30 cellular contexts compared by ENCODE assay signal in the genomic region with DNA sequence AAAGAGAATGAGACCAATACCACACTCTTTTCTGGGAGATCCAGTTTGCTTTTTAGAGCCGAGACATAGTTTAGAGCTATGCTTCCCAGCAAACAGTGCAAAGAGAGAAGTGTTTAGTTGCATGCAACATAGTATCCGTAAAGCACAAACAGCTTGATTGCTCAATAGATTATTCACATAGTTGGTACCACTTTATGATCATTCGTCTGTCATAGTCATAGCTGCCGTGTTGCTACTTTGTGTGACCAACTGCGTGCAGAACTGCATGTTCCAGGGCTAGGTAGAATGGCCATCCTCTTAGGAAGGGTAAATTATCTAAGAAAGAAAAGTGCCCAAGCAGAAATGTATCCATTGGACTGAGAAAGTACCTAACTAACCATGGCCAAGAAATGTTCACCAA.
"Had no signal": no experiment of that assay in that cellular context is flagged by ENCODE, and none has a peak within 500 bp of the region (broad histone marks: within the 10 kb centered on the region; RNA-seq: fewer than 3 reads in every experiment).

No MANE protein-coding gene starts in this region.

- DNase-seq: activated CD4-positive, alpha-beta memory T cell treated with anti-CD3 and anti-CD28 coated beads, Interleukin-2, amount 10 ng/mL, durations not matched to agents 7 days and 5 days; activated CD4-positive, alpha-beta T cell treated with anti-CD3 and anti-CD28 coated beads for 1 hour; activated CD4-positive, alpha-beta T cell treated with anti-CD3 and anti-CD28 coated beads for 36 hours; activated CD4-positive, alpha-beta T cell treated with anti-CD3 and anti-CD28 coated beads for 48 hours; activated CD4-positive, alpha-beta T cell treated with anti-CD3 and anti-CD28 coated beads, Interleukin-2, amount 10 ng/mL, durations not matched to agents 7 days and 5 days; activated CD4-positive, alpha-beta T cell treated with anti-CD3 and anti-CD28 coated beads, Interleukin-2, amount 50 U/mL, for 48 hours; activated CD4-positive, CD25-positive, alpha-beta regulatory T cell; activated CD8-positive, alpha-beta memory T cell treated with anti-CD3 and anti-CD28 coated beads for 24 hours; activated CD8-positive, alpha-beta memory T cell treated with anti-CD3 and anti-CD28 coated beads, Interleukin-2, amount 10 ng/mL, durations not matched to agents 7 days and 5 days; activated CD8-positive, alpha-beta memory T cell treated with anti-CD3 and anti-CD28 coated beads, Interleukin-2, amount 50 U/mL, for 48 hours; activated CD8-positive, alpha-beta T cell treated with anti-CD3 and anti-CD28 coated beads, Interleukin-2, amount 10 ng/mL, durations not matched to agents 7 days and 5 days; activated effector memory CD4-positive, alpha-beta T cell treated with Interleukin-2 at 50 U/mL for 16 hours; activated gamma-delta T cell; activated naive CD4-positive, alpha-beta T cell treated with anti-CD3 and anti-CD28 coated beads, Interleukin-2, amount 10 ng/mL, durations not matched to agents 7 days and 5 days; activated naive CD4-positive, alpha-beta T cell treated with Interleukin-2 at 50 U/mL for 16 hours; activated naive CD8-positive, alpha-beta T cell treated with anti-CD3 and anti-CD28 coated beads, Interleukin-2, amount 10 ng/mL, durations not matched to agents 7 days and 5 days; activated naive CD8-positive, alpha-beta T cell treated with anti-CD3 and anti-CD28 coated beads, Interleukin-2, amount 50 U/mL, for 24 hours; activated T-cell treated with anti-CD3 and anti-CD28 coated beads, Interleukin-2, amount 50 U/mL, for 24 hours; activated T-cell treated with anti-CD3 and anti-CD28 coated beads, Interleukin-2, amount 50 U/mL, for 48 hours; amygdala; anterior cingulate cortex; caudate nucleus; cerebellar nuclear complex; T-helper 1 cell; T-helper 2 cell; T-helper 9 cell had no signal

- H3K4me3 ChIP-seq: ascending aorta, cardiac muscle cell had no signal

- H3K27ac ChIP-seq: cardiac muscle cell, VCaP had no signal

- H3K27me3 ChIP-seq: ascending aorta, cardiac muscle cell had no signal

- H3K9me3 ChIP-seq: ascending aorta had no signal

- H3K36me3 ChIP-seq: ascending aorta, cardiac muscle cell had no signal

- ATAC-seq: activated CD4-positive, alpha-beta T cell treated with anti-CD3 and anti-CD28 coated beads for 36 hours; activated CD4-positive, CD25-positive, alpha-beta regulatory T cell treated with anti-CD3 and anti-CD28 coated beads, Interleukin-2, amount 50 U/mL, for 24 hours; activated CD8-positive, alpha-beta memory T cell treated with anti-CD3 and anti-CD28 coated beads, Interleukin-2, amount 10 ng/mL, durations not matched to agents 7 days and 5 days; activated CD8-positive, alpha-beta T cell treated with anti-CD3 and anti-CD28 coated beads, Interleukin-2, amount 10 ng/mL, durations not matched to agents 7 days and 5 days; activated naive CD8-positive, alpha-beta T cell treated with anti-CD3 and anti-CD28 coated beads, Interleukin-2, amount 50 U/mL, for 24 hours had no signal
